23 cellular contexts compared by ENCODE assay signal in genomic region chrX:138982350-138982749, GRCh38.
"Had no signal": no experiment of that assay in that cellular context is flagged by ENCODE, and none has a peak within 500 bp of the region (broad histone marks: within the 10 kb centered on the region; RNA-seq: fewer than 3 reads in every experiment).

No MANE protein-coding gene starts in this region.

- H3K27me3 Mint-ChIP-seq: activated naive CD4-positive, alpha-beta T cell treated with anti-CD3 and anti-CD28 coated beads, Interleukin-2, amount 50 U/mL, for 24 hours; effector memory CD8-positive, alpha-beta T cell; naive B cell; stimulated activated naive CD8-positive, alpha-beta T cell treated with anti-CD3 and anti-CD28 coated beads, Interleukin-15, Interleukin-2, amounts not matched to agents 100 ng/mL and 50 ng/mL, for 24 hours had no signal

- H3K4me1 Mint-ChIP-seq: activated naive CD4-positive, alpha-beta T cell treated with anti-CD3 and anti-CD28 coated beads, Interleukin-2, amount 50 U/mL, for 24 hours; naive B cell had no signal

- H3K4me3 Mint-ChIP-seq: activated CD8-positive, alpha-beta T cell treated with anti-CD3 and anti-CD28 coated beads, Interleukin-2, amount 10 ng/mL, durations not matched to agents 7 days and 5 days; activated naive CD4-positive, alpha-beta T cell treated with anti-CD3 and anti-CD28 coated beads, Interleukin-2, amount 50 U/mL, for 24 hours; activated T-helper 1 cell treated with anti-CD3 and anti-CD28 coated beads, Interleukin-12 subunit alpha, Interleukin-12 subunit beta, Interleukin-2, Interleukin-4 antibody, amounts not matched to agents 30 ng/mL and 10 ng/mL and 1 ng/mL, durations not matched to agents 14 hours and 24 hours and 36 hours; effector memory CD8-positive, alpha-beta T cell; naive B cell; stimulated activated naive CD8-positive, alpha-beta T cell treated with anti-CD3 and anti-CD28 coated beads, Interleukin-15, Interleukin-2, amounts not matched to agents 100 ng/mL and 50 ng/mL, for 24 hours had no signal

- DNase-seq: activated CD4-positive, alpha-beta T cell treated with anti-CD3 and anti-CD28 coated beads for 1 hour; activated CD4-positive, alpha-beta T cell treated with anti-CD3 and anti-CD28 coated beads, Interleukin-2, amount 50 U/mL, for 1 hour; activated CD8-positive, alpha-beta T cell treated with anti-CD3 and anti-CD28 coated beads, Interleukin-2, amount 10 ng/mL, durations not matched to agents 7 days and 5 days; activated gamma-delta T cell treated with Interleukin-2 at 50 U/mL for 16 hours; aorta; brain microvascular endothelial cell; central memory CD4-positive, alpha-beta T cell; effector memory CD8-positive, alpha-beta T cell; esophagus squamous epithelium; gastrocnemius medialis; hippocampal formation; kidney glomerular epithelial cell; left lung; naive B cell; occipital lobe; posterior cingulate gyrus; right lobe of liver; stimulated activated CD4-positive, alpha-beta T cell treated with anti-CD3 and anti-CD28 coated beads, Interleukin-1b, Interleukin-23, amount 100 ng/mL, for 48 hours; substantia nigra; thyroid gland had no signal

- H3K9me3 Mint-ChIP-seq: activated naive CD4-positive, alpha-beta T cell treated with anti-CD3 and anti-CD28 coated beads, Interleukin-2, amount 50 U/mL, for 24 hours; activated T-helper 1 cell treated with anti-CD3 and anti-CD28 coated beads, Interleukin-12 subunit alpha, Interleukin-12 subunit beta, Interleukin-2, Interleukin-4 antibody, amounts not matched to agents 30 ng/mL and 10 ng/mL and 1 ng/mL, durations not matched to agents 14 hours and 24 hours and 36 hours; naive B cell; stimulated activated naive CD8-positive, alpha-beta T cell treated with anti-CD3 and anti-CD28 coated beads, Interleukin-15, Interleukin-2, amounts not matched to agents 100 ng/mL and 50 ng/mL, for 24 hours had no signal

- H3K36me3 Mint-ChIP-seq: activated naive CD4-positive, alpha-beta T cell treated with anti-CD3 and anti-CD28 coated beads, Interleukin-2, amount 50 U/mL, for 24 hours; naive B cell had no signal

- H3K27ac Mint-ChIP-seq: activated CD8-positive, alpha-beta T cell treated with anti-CD3 and anti-CD28 coated beads, Interleukin-2, amount 10 ng/mL, durations not matched to agents 7 days and 5 days; activated naive CD4-positive, alpha-beta T cell treated with anti-CD3 and anti-CD28 coated beads, Interleukin-2, amount 50 U/mL, for 24 hours; activated T-helper 1 cell treated with anti-CD3 and anti-CD28 coated beads, Interleukin-12 subunit alpha, Interleukin-12 subunit beta, Interleukin-2, Interleukin-4 antibody, amounts not matched to agents 30 ng/mL and 10 ng/mL and 1 ng/mL, durations not matched to agents 14 hours and 24 hours and 36 hours; effector memory CD8-positive, alpha-beta T cell; naive B cell; stimulated activated naive CD8-positive, alpha-beta T cell treated with anti-CD3 and anti-CD28 coated beads, Interleukin-15, Interleukin-2, amounts not matched to agents 100 ng/mL and 50 ng/mL, for 24 hours had no signal

- ATAC-seq: activated CD8-positive, alpha-beta T cell treated with anti-CD3 and anti-CD28 coated beads, Interleukin-2, amount 10 ng/mL, durations not matched to agents 7 days and 5 days; effector memory CD8-positive, alpha-beta T cell; gastrocnemius medialis; left lung had no signal
